In the genomic region with DNA sequence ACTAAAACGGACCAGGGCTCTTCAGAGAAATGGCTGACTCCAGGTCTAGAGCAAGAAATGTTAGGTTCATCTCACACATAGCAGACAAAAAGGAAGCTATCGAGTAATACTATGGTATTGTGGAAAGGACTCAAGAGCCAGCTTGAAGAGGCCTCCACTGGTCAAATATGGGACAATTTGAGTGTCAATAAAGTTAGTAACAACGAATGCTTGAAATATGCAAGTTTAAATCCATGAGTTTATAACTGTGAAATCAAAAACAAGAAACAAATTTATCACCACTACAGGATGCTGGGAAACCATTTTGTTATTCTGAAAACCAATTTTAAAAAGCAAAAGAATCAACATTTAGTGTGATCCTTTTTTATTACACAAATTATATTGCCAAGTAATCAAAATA, we compare ENCODE assay signal across 18 cellular contexts. TPM values are rescaled to one million over a fixed set of nuclear protein-coding genes. Genes with fewer than 3 reads are reported as not detected.
DNase-seq lines count a peak whose midpoint lies in the region; ATAC-seq, FAIRE-seq and TF ChIP-seq lines count a peak whose summit lies in the region.
"Had no signal": no experiment of that assay in that cellular context is flagged by ENCODE, and none has a peak within 500 bp of the region (broad histone marks: within the 10 kb centered on the region; RNA-seq: fewer than 3 reads in every experiment).

No MANE protein-coding gene starts in this region.

- H3K9me3 Mint-ChIP-seq in activated T-cell treated with anti-CD3 and anti-CD28 coated beads, Interleukin-2, amount 50 U/mL, for 24 hours: no peaks in the 10 kb centered on the region
- no peaks in the 10 kb centered on the region for H3K9me3 Mint-ChIP-seq in activated T-cell treated with anti-CD3 and anti-CD28 coated beads, Interleukin-2, amount 50 U/mL, for 4 hours
- H3K9me3 Mint-ChIP-seq: T-helper 2 cell treated with Interferon-gamma antibody and Interleukin-4, amounts not matched to agents 5 μg/mL and 100 μg/mL, for 36 hours had no signal

- H3K27ac ChIP-seq in psoas muscle: peak overlapping the region; percentile 70
- H3K27ac ChIP-seq: brain microvascular endothelial cell, coronary artery, KMS-11, prostate gland had no signal

- DNase-seq in activated T-cell treated with anti-CD3 and anti-CD28 coated beads, Interleukin-2, amount 50 U/mL, for 24 hours: no peak
- DNase-seq in activated T-cell treated with anti-CD3 and anti-CD28 coated beads, Interleukin-2, amount 50 U/mL, for 4 hours: no peak
- DNase-seq in T-helper 17 cell: no peak
- no peak for DNase-seq in psoas muscle
- DNase-seq in inferior parietal cortex (ENCODE audit: extremely low spot score): no peak
- no peak for DNase-seq in NK-92 treated with Interleukin-12 subunit alpha and Interleukin-12 subunit beta, amount 100 ng/mL, for 24 hours (lab: John Stamatoyannopoulos, UW)
- no peak for DNase-seq in activated CD4-positive, CD25-positive, alpha-beta regulatory T cell (lab: John Stamatoyannopoulos, UW)
- DNase-seq: brain microvascular endothelial cell, glutamatergic neuron, left ventricle myocardium superior, NCI-H2029, NCI-H446 treated with DMSO at 0.1 percent for 48 hours had no signal

- peaks cover 72% of the 10 kb centered on the region for H3K4me1 ChIP-seq in psoas muscle

- peak; percentile 34 for FAIRE-seq in G401.6 (lab: Jason Lieb, UNC)

- no peak for ATAC-seq in activated T-cell treated with anti-CD3 and anti-CD28 coated beads, Interleukin-2, amount 50 U/mL, for 4 hours
- ATAC-seq in T-helper 17 cell (no peak), psoas muscle (no peak)

- H3K27me3 ChIP-seq in psoas muscle (ENCODE audit: insufficient read depth in 3 of 3, low read length in 2 of 3): no peaks in the 10 kb centered on the region
- H3K27me3 ChIP-seq: BLaER1 treated with 17β-estradiol and CSF1 and Interleukin-3, amounts not matched to agents 10 nM and 100 nM; brain microvascular endothelial cell had no signal

- H3K4me1 Mint-ChIP-seq in activated T-cell treated with anti-CD3 and anti-CD28 coated beads, Interleukin-2, amount 50 U/mL, for 24 hours (ENCODE audit: low read depth): peaks cover 76% of the 10 kb centered on the region
- peaks cover 71% of the 10 kb centered on the region for H3K4me1 Mint-ChIP-seq in activated T-cell treated with anti-CD3 and anti-CD28 coated beads, Interleukin-2, amount 50 U/mL, for 4 hours (ENCODE audit: low read depth)
- H3K4me1 Mint-ChIP-seq in T-helper 17 cell: peaks cover 50% of the 10 kb centered on the region

- H3K36me3 Mint-ChIP-seq in activated T-cell treated with anti-CD3 and anti-CD28 coated beads, Interleukin-2, amount 50 U/mL, for 24 hours (ENCODE audit: low read depth): peaks cover 16% of the 10 kb centered on the region
- H3K36me3 Mint-ChIP-seq in activated T-cell treated with anti-CD3 and anti-CD28 coated beads, Interleukin-2, amount 50 U/mL, for 4 hours (ENCODE audit: insufficient read depth): no peaks in the 10 kb centered on the region
- H3K36me3 Mint-ChIP-seq in T-helper 17 cell (ENCODE audit: low read depth): no peaks in the 10 kb centered on the region

- no peak for TF ChIP-seq CTCF in psoas muscle (IDR thresholded peaks at IDR 0.05)

- H3K27me3 Mint-ChIP-seq in activated T-cell treated with anti-CD3 and anti-CD28 coated beads, Interleukin-2, amount 50 U/mL, for 24 hours: no peaks in the 10 kb centered on the region
- H3K27me3 Mint-ChIP-seq in activated T-cell treated with anti-CD3 and anti-CD28 coated beads, Interleukin-2, amount 50 U/mL, for 4 hours (ENCODE audit: low read depth): no peaks in the 10 kb centered on the region
- no peaks in the 10 kb centered on the region for H3K27me3 Mint-ChIP-seq in T-helper 17 cell

- H3K36me3 ChIP-seq in psoas muscle (ENCODE audit: insufficient read depth in 1 of 2, low read depth in 1 of 2): peaks cover 0 to 1% of the 10 kb centered on the region in 2 donors
- H3K36me3 ChIP-seq: brain microvascular endothelial cell, prostate gland had no signal

- WGBS in psoas muscle, 3 donors: 33 to 72% (median 58%) methylated on average over 3 of the region's 3 CpGs

- peak overlapping the region; percentile 28 for H3K4me3 ChIP-seq in psoas muscle
- H3K4me3 ChIP-seq: BLaER1 treated with 17β-estradiol and CSF1 and Interleukin-3, amounts not matched to agents 10 nM and 100 nM; coronary artery; prostate gland had no signal

- H3K9me3 ChIP-seq in T-helper 17 cell (ENCODE audit: control insufficient read depth, low read length, poor library complexity, severe bottlenecking): no peaks in the 10 kb centered on the region
- no peaks in the 10 kb centered on the region for H3K9me3 ChIP-seq in psoas muscle
- H3K9me3 ChIP-seq: BLaER1 treated with 17β-estradiol and CSF1 and Interleukin-3, amounts not matched to agents 10 nM and 100 nM; prostate gland had no signal

- H3K4me3 Mint-ChIP-seq in activated T-cell treated with anti-CD3 and anti-CD28 coated beads, Interleukin-2, amount 50 U/mL, for 24 hours: peak overlapping the region; percentile 2
- H3K4me3 Mint-ChIP-seq in activated T-cell treated with anti-CD3 and anti-CD28 coated beads, Interleukin-2, amount 50 U/mL, for 4 hours: no peak overlapping the region
- H3K4me3 Mint-ChIP-seq in T-helper 17 cell: peak overlapping the region; percentile 31
- H3K4me3 Mint-ChIP-seq: T-helper 2 cell treated with Interferon-gamma antibody and Interleukin-4, amounts not matched to agents 5 μg/mL and 100 μg/mL, for 36 hours had no signal

- H3K27ac Mint-ChIP-seq in activated T-cell treated with anti-CD3 and anti-CD28 coated beads, Interleukin-2, amount 50 U/mL, for 24 hours: peak overlapping the region; percentile 62
- H3K27ac Mint-ChIP-seq in T-helper 17 cell: no peak overlapping the region

- intact Hi-C loops in psoas muscle (cut with DNase I): no loop called here

RNA-seq across cellular contexts. Expression of a gene that starts 50.4 kb away (rescaled TPM):
- 10 to 100 TPM; 33.4 to 37.1 (median 34.8) TPM for total RNA-seq in activated T-cell treated with anti-CD3 and anti-CD28 coated beads, Interleukin-2, amount 50 U/mL, for 4 hours
- 10 to 100 TPM; 51.2 to 54.0 TPM for total RNA-seq in T-helper 17 cell
- total RNA-seq in psoas muscle: 10 to 100 TPM; 12.8 to 18.8 (median 16.5) TPM
- polyA plus RNA-seq in psoas muscle: 10 to 100 TPM in 1 of 3 donors, 1 to 10 TPM in 2; 5.7 to 11.1 (median 6.0) TPM

RNA-seq across cellular contexts. Expression of a gene that starts 52.3 kb away (rescaled TPM):
- total RNA-seq in activated T-cell treated with anti-CD3 and anti-CD28 coated beads, Interleukin-2, amount 50 U/mL, for 4 hours: 10 to 100 TPM; 71.3 to 73.0 (median 72.2) TPM
- total RNA-seq in T-helper 17 cell: 10 to 100 TPM; 64.6 to 72.7 TPM
- 100 to 1,000 TPM; 152 to 239 (median 175) TPM for total RNA-seq in psoas muscle
- polyA plus RNA-seq in psoas muscle: 100 to 1,000 TPM in 1 of 3 donors, 10 to 100 TPM in 2; 54.6 to 128 (median 73.0) TPM
